In genomic region chr10:61761825-61762217, GRCh38 we compare ENCODE assay signal across 15 cellular contexts.
A peak's percentile ranks its signal among the peaks of the same experiment; 100 is the strongest.
DNase-seq lines count a peak whose midpoint lies in the region; ATAC-seq and TF ChIP-seq lines count a peak whose summit lies in the region.
"Had no signal": no experiment of that assay in that cellular context is flagged by ENCODE, and none has a peak within 500 bp of the region (broad histone marks: within the 10 kb centered on the region; RNA-seq: fewer than 3 reads in every experiment).

No MANE protein-coding gene starts in this region.

- H3K27me3 ChIP-seq in SK-N-SH (ENCODE audit: insufficient read depth): no peaks in the 10 kb centered on the region
- H3K27me3 ChIP-seq: brain microvascular endothelial cell had no signal

- CTCF ChIA-PET in SK-N-SH (lab: Yijun Ruan, JAX): interaction anchor here (1.0 to 2.8 kb wide), 5 partner anchors 11 to 136 kb away, joined by 3 to 14 read pairs (median 4); no protein-coding TSS in a partner anchor

- 0 out of 2 replicates have a peak overlapping the region, but pooled peaks have one; percentile 2 for H3K4me2 ChIP-seq in SK-N-SH

- H3F3A ChIP-seq in SK-N-SH (replicated peaks; ENCODE audit: insufficient read depth): peaks cover 8% of the 10 kb centered on the region

- 42% methylated on average over 3 of the region's 3 CpGs for WGBS in SK-N-SH (ENCODE audit: low lambda C conversion rate)

- H2AFZ ChIP-seq in SK-N-SH (ENCODE audit: low read depth): peak overlapping the region; percentile 18; the same call in 1 of the 2 replicates

- H3K27ac ChIP-seq in SK-N-SH (ENCODE audit: low read depth in 2 of 2, low read length in 1 of 2): peak overlapping the region; percentile 70 to 99
- H3K27ac ChIP-seq: RWPE1 had no signal

- H3K9me3 ChIP-seq in SK-N-SH: no peaks in the 10 kb centered on the region

- TF ChIP-seq EP300 in SK-N-SH (IDR thresholded peaks at IDR 0.05; ENCODE audit: borderline replicate concordance in 1 of 2, low read depth in 1 of 2, low read length in 1 of 2): peak in 1 of 2 experiments; percentile 4; a peak in 1 of 4 replicates

- in situ Hi-C loops in KBM-7 (cut with MboI; ENCODE audit: low pct_unique_long_range_greater_than_20kb, low sequenced_read_pairs): no loop called here

- no peak overlapping the region for H3K4me3 ChIP-seq in SK-N-SH (ENCODE audit: low read depth in 2 of 2, low read length in 1 of 2)

- no peaks in the 10 kb centered on the region for H3K79me2 ChIP-seq in SK-N-SH (ENCODE audit: insufficient read depth)

- no peak for TF ChIP-seq CTCF in SK-N-SH (IDR thresholded peaks at IDR 0.05)

- H4K20me1 ChIP-seq in SK-N-SH (ENCODE audit: insufficient read depth): no peaks in the 10 kb centered on the region

- 0 out of 2 replicates have a peak overlapping the region, but pooled peaks have one; percentile 0 for H3K9ac ChIP-seq in SK-N-SH

- peak; percentile 27 for DNase-seq in Ammon's horn (ENCODE audit: low spot score)
- peak; percentile 60 for DNase-seq in NCI-H1048 (lab: John Stamatoyannopoulos, UW)
- no peak for DNase-seq in SK-N-SH
- DNase-seq in medulla oblongata (ENCODE audit: extremely low spot score): peak; percentile 55
- DNase-seq in retina: no peak
- no peak for DNase-seq in KBM-7
- DNase-seq in CD1c-positive myeloid dendritic cell (ENCODE audit: extremely low spot score): no peak
- DNase-seq: activated naive CD4-positive, alpha-beta T cell treated with anti-CD3 and anti-CD28 coated beads, Interleukin-2, amount 50 U/mL, for 16 hours; brain microvascular endothelial cell; effector CD8-positive, alpha-beta T cell; GF-D8; naive B cell had no signal

- POLR2A ChIA-PET in SK-N-SH (lab: Yijun Ruan, JAX): no interaction called here

- H3K9me2 ChIP-seq in SK-N-SH: no peaks in the 10 kb centered on the region

- H3K4me1 ChIP-seq in SK-N-SH (ENCODE audit: control insufficient read depth in 1 of 2, insufficient read depth in 2 of 2, low read depth in 1 of 2, low read length in 1 of 2): peaks cover 22 to 47% of the 10 kb centered on the region in 2 experiments; a peak in 3 of 4 replicates

- TF ChIP-seq RAD21 in SK-N-SH (IDR thresholded peaks at IDR 0.05; ENCODE audit: low read length): no peak

- no peaks in the 10 kb centered on the region for H3K36me3 ChIP-seq in SK-N-SH (replicated peaks in 1 of 2; ENCODE audit: control insufficient read depth in 1 of 2, insufficient read depth in 2 of 2, low read length in 1 of 2)
- H3K36me3 ChIP-seq: brain microvascular endothelial cell had no signal

- ATAC-seq in HG02759 (IDR thresholded peaks at IDR 0.05; ENCODE audit: unreplicated experiment): no peak
- ATAC-seq: left lobe of liver had no signal

TF ChIP-seq in SK-N-SH, 30 proteins besides CTCF, POLR2A, EP300 and RAD21:
- TF ChIP-seq RCOR1 (IDR thresholded peaks at IDR 0.05; ENCODE audit: low read length) (peak; percentile 6; the same call in 1 of the 2 replicates), EZH2phosphoT487 (IDR thresholded peaks at IDR 0.05; ENCODE audit: borderline replicate concordance, low read depth) (no peak), FOXJ3 (CRISPR knock-in tag; IDR thresholded peaks at IDR 0.05) (0 out of 2 replicates have a peak, but pooled peaks have one; percentile 52), ZBTB33 (IDR thresholded peaks at IDR 0.05; ENCODE audit: borderline replicate concordance, low read depth) (no peak), GATA2 (CRISPR knock-in tag; IDR thresholded peaks at IDR 0.05) (peak; percentile 50)

Comparison
In these comparisons a context has a peak if more than half of its experiments do, and no peak if none do; other contexts are left out.
1. DNase-seq: peak in Ammon's horn (single experiment), NCI-H1048 (single experiment) and medulla oblongata (single experiment); none in SK-N-SH (single experiment), retina (single experiment), KBM-7 (single experiment) and CD1c-positive myeloid dendritic cell (single experiment).